ENCODE assay signal across 26 cellular contexts in the genomic region with DNA sequence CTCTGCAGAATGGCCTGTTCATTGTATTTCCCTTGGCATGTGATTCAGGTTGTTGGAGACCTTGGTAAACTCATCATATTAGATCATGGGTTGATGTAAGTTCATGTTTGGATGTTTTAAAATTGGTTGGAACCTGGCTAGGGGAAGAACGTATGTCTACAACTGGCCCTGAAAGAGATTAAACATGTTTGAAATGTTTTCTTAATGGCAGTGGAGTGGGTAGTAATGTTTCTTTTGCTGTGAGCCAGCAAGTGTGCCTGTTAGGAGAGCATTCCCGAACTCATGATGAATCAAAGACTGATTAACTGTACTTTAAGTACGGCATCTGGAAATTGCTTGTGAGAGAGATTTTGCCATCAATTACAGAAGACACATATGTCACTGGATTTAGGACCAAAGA. TPM values are rescaled to one million over a fixed set of nuclear protein-coding genes. Genes with fewer than 3 reads are reported as not detected.
DNase-seq lines count a peak whose midpoint lies in the region; ATAC-seq and TF ChIP-seq lines count a peak whose summit lies in the region.
"Had no signal": no experiment of that assay in that cellular context is flagged by ENCODE, and none has a peak within 500 bp of the region (broad histone marks: within the 10 kb centered on the region; RNA-seq: fewer than 3 reads in every experiment).

No MANE protein-coding gene starts in this region.

- intact Hi-C loops in ascending aorta (cut with DNase I) (no loop called here), aorta (cut with DNase I) (no loop called here)

- DNase-seq in EH (ENCODE audit: low read depth) (peak; percentile 55), fibroblast of mammary gland (ENCODE audit: low read depth) (peak; percentile 38), skeletal muscle cell (ENCODE audit: low read depth) (peak; percentile 26), ascending aorta (ENCODE audit: low spot score in 2 of 2) (no peak), aorta (no peak), ecto neural progenitor cell (ENCODE audit: low spot score) (no peak)
- DNase-seq: activated gamma-delta T cell; activated naive CD8-positive, alpha-beta T cell treated with anti-CD3 and anti-CD28 coated beads, Interleukin-2, amount 50 U/mL, for 24 hours; CD4-positive, alpha-beta T cell; central memory CD4-positive, alpha-beta T cell; dermis blood vessel endothelial cell; DMS 273 treated with DMSO at 0.1 percent for 48 hours; GDM1; H7; heart left ventricle; KG1; naive B cell; NCI-H1436 treated with DMSO at 0.1 percent for 48 hours; NCI-H510A treated with DMSO at 0.1 percent for 48 hours; nucleus accumbens; stimulated activated CD4-positive, alpha-beta T cell treated with anti-CD3 and anti-CD28 coated beads, Interleukin-12 subunit alpha, Interleukin-12 subunit beta, amount 100 ng/mL, for 4 hours; stimulated activated CD4-positive, alpha-beta T cell treated with anti-CD3 and anti-CD28 coated beads, Interleukin-4, amount 100 ng/mL, for 4 hours; stimulated activated naive CD8-positive, alpha-beta T cell treated with anti-CD3 and anti-CD28 coated beads, Interleukin-15, Interleukin-2, amounts not matched to agents 100 U/mL and 50 U/mL, for 24 hours had no signal

- WGBS in aorta, 2 donors, result 12 to 14% methylated on average over 3 of the region's 3 CpGs

- H3K27ac ChIP-seq in ascending aorta (no peak overlapping the region), aorta (ENCODE audit: low read depth in 1 of 2, low read length in 2 of 2) (no peak overlapping the region)
- H3K27ac ChIP-seq: heart left ventricle, right atrium auricular region had no signal

- no peak for TF ChIP-seq CTCF in WI38 (IDR thresholded peaks at IDR 0.05; ENCODE audit: low read depth, low read length)
- no peak for TF ChIP-seq CTCF in fibroblast of mammary gland (conservative IDR thresholded peaks at IDR 0.05; ENCODE audit: control insufficient read depth, insufficient read depth, low read depth, low read length)
- no peak for TF ChIP-seq CTCF in ascending aorta (IDR thresholded peaks at IDR 0.05)

- H3K27me3 ChIP-seq in ascending aorta (no peaks in the 10 kb centered on the region), aorta (ENCODE audit: control insufficient read depth in 1 of 2, insufficient read depth in 2 of 2, low read length in 1 of 2) (no peaks in the 10 kb centered on the region)
- H3K27me3 ChIP-seq: heart left ventricle, right atrium auricular region had no signal

- ATAC-seq in GM18861 (IDR thresholded peaks at IDR 0.05; ENCODE audit: unreplicated experiment) (no peak), aorta (ENCODE audit: low FRiP score) (no peak)
- ATAC-seq: activated naive CD8-positive, alpha-beta T cell treated with anti-CD3 and anti-CD28 coated beads, Interleukin-2, amount 50 U/mL, for 24 hours; heart left ventricle; stimulated activated naive CD8-positive, alpha-beta T cell treated with anti-CD3 and anti-CD28 coated beads, Interleukin-15, Interleukin-2, amounts not matched to agents 100 U/mL and 50 U/mL, for 24 hours had no signal

- H3K36me3 ChIP-seq in ascending aorta (no peaks in the 10 kb centered on the region), aorta (ENCODE audit: control insufficient read depth in 1 of 2, insufficient read depth in 2 of 2, low read length in 1 of 2) (no peaks in the 10 kb centered on the region)
- H3K36me3 ChIP-seq: heart left ventricle, right atrium auricular region had no signal

- H3K4me3 ChIP-seq in WI38 (ENCODE audit: low read depth, low read length) (0 out of 2 replicates have a peak overlapping the region, but pooled peaks have one; percentile 14), fibroblast of mammary gland (ENCODE audit: control insufficient read depth, low read depth, low read length) (no peak overlapping the region), skeletal muscle cell (ENCODE audit: low read depth, low read length) (no peak overlapping the region), ascending aorta (no peak overlapping the region), aorta (ENCODE audit: low read length in 2 of 2) (no peak overlapping the region)
- H3K4me3 ChIP-seq: heart left ventricle, right atrium auricular region had no signal

- H3K4me1 ChIP-seq in ascending aorta (no peaks in the 10 kb centered on the region), aorta (ENCODE audit: control insufficient read depth in 1 of 2, insufficient read depth in 2 of 2, low read length in 2 of 2) (no peaks in the 10 kb centered on the region)
- H3K4me1 ChIP-seq: right atrium auricular region had no signal

- no peaks in the 10 kb centered on the region for H3K9me3 ChIP-seq in ascending aorta
- no peaks in the 10 kb centered on the region for H3K9me3 ChIP-seq in aorta (ENCODE audit: control insufficient read depth, low read length)
- H3K9me3 ChIP-seq: heart left ventricle, right atrium auricular region had no signal

RNA-seq across cellular contexts. Expression of gene SLC4A4, which starts 44.5 kb away (rescaled TPM):
- total RNA-seq in ascending aorta, result 0.32 TPM
- total RNA-seq in aorta, result 1 to 10 TPM; 3.7 to 6.2 TPM
- polyA plus RNA-seq in aorta, result 1 to 10 TPM in 1 of 2 donors, under 1 TPM in 1; 0.13 to 2.1 TPM

Comparison
In these comparisons a context has a peak if more than half of its experiments do, and no peak if none do; other contexts are left out.
1. DNase-seq: peak in EH (single experiment), fibroblast of mammary gland (single experiment) and skeletal muscle cell (single experiment); none in ascending aorta (0 of 2), aorta (0 of 2) and ecto neural progenitor cell (single experiment).